Comparison of ENCODE assay signal across 25 cellular contexts in the genomic region with DNA sequence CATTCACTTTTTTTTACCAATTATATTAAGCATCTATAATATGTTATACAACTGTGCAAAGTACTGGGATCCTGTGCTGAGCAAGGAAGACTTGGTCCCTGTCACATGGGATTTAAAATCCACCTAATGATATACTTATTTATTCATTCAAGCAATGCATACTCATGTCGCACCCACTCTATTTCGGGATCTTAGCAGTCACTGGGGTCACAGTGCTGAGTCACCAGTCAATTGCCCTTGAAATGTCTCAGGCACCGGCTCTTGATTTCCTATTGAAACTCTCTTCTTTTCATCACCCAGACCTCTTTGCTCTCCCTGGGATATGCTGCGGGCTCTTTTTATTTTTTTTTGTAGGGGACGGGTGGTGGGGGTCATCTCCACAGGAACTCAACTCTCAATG.
DNase-seq lines count a peak whose midpoint lies in the region; ATAC-seq and TF ChIP-seq lines count a peak whose summit lies in the region.
"Had no signal": no experiment of that assay in that cellular context is flagged by ENCODE, and none has a peak within 500 bp of the region (broad histone marks: within the 10 kb centered on the region; RNA-seq: fewer than 3 reads in every experiment).

No MANE protein-coding gene starts in this region.

- H4K20me1 ChIP-seq in IMR-90 (ENCODE audit: insufficient read depth, low read length) = no peaks in the 10 kb centered on the region
- H4K20me1 ChIP-seq: BLaER1 had no signal

- no peak overlapping the region for H4K8ac ChIP-seq in IMR-90 (ENCODE audit: low read depth in 2 of 2, low read length in 2 of 2)

- H3K27ac ChIP-seq in A673 (ENCODE audit: low read depth, low read length, poor library complexity, severe bottlenecking) (no peak overlapping the region), IMR-90 (ENCODE audit: insufficient read depth, low read length) (no peak overlapping the region), brain microvascular endothelial cell (no peak overlapping the region), left lung (no peak overlapping the region)
- H3K27ac ChIP-seq in CD4-positive, alpha-beta memory T cell (ENCODE audit: low read depth, low read length) = no peak overlapping the region
- H3K27ac ChIP-seq: BLaER1, ovary, Peyer's patch, thyroid gland had no signal

- H3K4me2 ChIP-seq in IMR-90 (ENCODE audit: low read depth, low read length) = no peak overlapping the region
- H3K4me2 ChIP-seq: BLaER1 had no signal

- POLR2A ChIA-PET in A673 (lab: Charles Lee; ENCODE audit: low non-redundant PET) = no interaction called here
- POLR2A ChIA-PET in IMR-90 (lab: Charles Lee; ENCODE audit: unreplicated experiment) = no interaction called here
- POLR2A ChIA-PET in CD4-positive, alpha-beta memory T cell (lab: Charles Lee; ENCODE audit: partially characterized antibody) = no interaction called here

- H3K9ac ChIP-seq in IMR-90 (ENCODE audit: low read depth, low read length) = no peak overlapping the region
- H3K9ac ChIP-seq: BLaER1 had no signal

- no peak overlapping the region for H3K23ac ChIP-seq in IMR-90 (ENCODE audit: low read depth, low read length)

- dilution Hi-C loops in IMR-90 (cut with HindIII; ENCODE audit: low sequenced_read_pairs, unreplicated experiment) = no loop called here

- BruUV-seq in A673 (replicated peaks; lab: Mats Ljungman, UMichigan) (no TSS peak), IMR-90 (replicated peaks; lab: Mats Ljungman, UMichigan) (no TSS peak)

- H3K14ac ChIP-seq in IMR-90 (replicated peaks; ENCODE audit: low read depth, low read length) = no peak overlapping the region

- no peaks in the 10 kb centered on the region for H3K36me3 ChIP-seq in A673 (ENCODE audit: insufficient read depth, low read length, poor library complexity, severe bottlenecking)
- H3K36me3 ChIP-seq in IMR-90 (ENCODE audit: control insufficient read depth, insufficient read depth, low read length) = no peaks in the 10 kb centered on the region
- H3K36me3 ChIP-seq in brain microvascular endothelial cell (replicated peaks) = no peaks in the 10 kb centered on the region
- no peaks in the 10 kb centered on the region for H3K36me3 ChIP-seq in left lung
- no peaks in the 10 kb centered on the region for H3K36me3 ChIP-seq in CD4-positive, alpha-beta memory T cell (ENCODE audit: insufficient read depth, low read length)
- H3K36me3 ChIP-seq: BLaER1, ovary, Peyer's patch, thyroid gland had no signal

- H3K79me1 ChIP-seq in IMR-90 (ENCODE audit: low read depth in 1 of 2, low read length in 2 of 2) = no peaks in the 10 kb centered on the region

- intact Hi-C loops in A673 (cut with micrococcal nuclease; ENCODE audit: unreplicated experiment) = no loop called here
- intact Hi-C loops in IMR-90 (cut with micrococcal nuclease) = no loop called here
- intact Hi-C loops in left lung (cut with DNase I) = no loop called here
- intact Hi-C loops in CD4-positive, alpha-beta memory T cell (cut with micrococcal nuclease) = no loop called here

- no peak overlapping the region for H3K4ac ChIP-seq in IMR-90 (ENCODE audit: low read depth, low read length)

- H3K27me3 Mint-ChIP-seq in CD4-positive, alpha-beta memory T cell = peaks cover 0 to 2% of the 10 kb centered on the region in 2 donors
- no peaks in the 10 kb centered on the region for H3K27me3 Mint-ChIP-seq in T-helper 17 cell

- CTCF ChIA-PET in A673 (lab: Charles Lee) = no interaction called here
- CTCF ChIA-PET in IMR-90 (lab: Yijun Ruan, JAX) = no interaction called here
- CTCF ChIA-PET in CD4-positive, alpha-beta memory T cell (lab: Charles Lee; ENCODE audit: partially characterized antibody) = no interaction called here

- H3K4me1 ChIP-seq in A673 (ENCODE audit: insufficient read depth, low read length, poor library complexity, severe bottlenecking) (no peaks in the 10 kb centered on the region), IMR-90 (ENCODE audit: control insufficient read depth, insufficient read depth, low read length) (no peaks in the 10 kb centered on the region), left lung (no peaks in the 10 kb centered on the region)
- no peaks in the 10 kb centered on the region for H3K4me1 ChIP-seq in CD4-positive, alpha-beta memory T cell (ENCODE audit: insufficient read depth, low read length)
- H3K4me1 ChIP-seq: BLaER1, Peyer's patch, thyroid gland had no signal

- no peak for TF ChIP-seq POLR2A in IMR-90 (IDR thresholded peaks at IDR 0.05; ENCODE audit: low read depth, low read length)

- peaks cover 0 to 2% (median 0%) of the 10 kb centered on the region in 8 donors for H3K9me3 Mint-ChIP-seq in CD4-positive, alpha-beta memory T cell
- H3K9me3 Mint-ChIP-seq: stimulated activated naive CD8-positive, alpha-beta T cell treated with anti-CD3 and anti-CD28 coated beads, Interleukin-15, Interleukin-2, amounts not matched to agents 100 ng/mL and 50 ng/mL, for 24 hours had no signal

- no peak overlapping the region for H3K56ac ChIP-seq in IMR-90 (ENCODE audit: extremely low read depth, insufficient read depth, low read length)

- H2BK5ac ChIP-seq in IMR-90 (ENCODE audit: low read depth, low read length, poor library complexity, severe bottlenecking) = no peak overlapping the region

- no peak overlapping the region for H2AFZ ChIP-seq in IMR-90 (replicated peaks; ENCODE audit: low read length, poor library complexity)

- no peak overlapping the region for H4K91ac ChIP-seq in IMR-90 (ENCODE audit: insufficient read depth, low read depth, low read length)

- TF ChIP-seq CTCF in A673 (conservative IDR thresholded peaks at IDR 0.05; ENCODE audit: low read depth, low read length) (no peak), IMR-90 (conservative IDR thresholded peaks at IDR 0.05; ENCODE audit: low read depth, low read length) (no peak), brain microvascular endothelial cell (IDR thresholded peaks at IDR 0.05; ENCODE audit: low read depth, low read length, missing control alignments) (no peak), left lung (IDR thresholded peaks at IDR 0.05) (no peak)

- no peak overlapping the region for H3K27ac Mint-ChIP-seq in CD4-positive, alpha-beta memory T cell
- no peak overlapping the region for H3K27ac Mint-ChIP-seq in T-helper 17 cell
- H3K27ac Mint-ChIP-seq: natural killer cell; stimulated activated naive CD8-positive, alpha-beta T cell treated with anti-CD3 and anti-CD28 coated beads, Interleukin-15, Interleukin-2, amounts not matched to agents 100 ng/mL and 50 ng/mL, for 24 hours had no signal

- peak; percentile 25 for DNase-seq in A673 (ENCODE audit: low spot score)
- peak; percentile 17 for DNase-seq in IMR-90
- DNase-seq in brain microvascular endothelial cell = peak; percentile 42
- no peak for DNase-seq in left lung
- DNase-seq in CD4-positive, alpha-beta memory T cell = no peak
- DNase-seq in globus pallidus (ENCODE audit: low spot score) = no peak
- DNase-seq in T-helper 17 cell = no peak
- DNase-seq: ACHN; activated CD4-positive, alpha-beta T cell treated with anti-CD3 and anti-CD28 coated beads for 4 hours; activated naive CD4-positive, alpha-beta T cell treated with Interleukin-2 at 50 U/mL for 16 hours; activated T-cell treated with anti-CD3 and anti-CD28 coated beads, Interleukin-2, amount 50 U/mL, for 48 hours; central memory CD4-positive, alpha-beta T cell; left colon; MM.1S; natural killer cell; NCI-H1436 treated with DMSO at 0.1 percent for 48 hours; NCI-H524; NK-92 treated with Interleukin-12 subunit alpha and Interleukin-12 subunit beta, amount 100 ng/mL, for 24 hours; ovary; Peyer's patch had no signal

- no peaks in the 10 kb centered on the region for H3K36me3 Mint-ChIP-seq in CD4-positive, alpha-beta memory T cell
- H3K36me3 Mint-ChIP-seq in T-helper 17 cell (ENCODE audit: low read depth) = no peaks in the 10 kb centered on the region
- H3K36me3 Mint-ChIP-seq: natural killer cell had no signal

- H2AK5ac ChIP-seq in IMR-90 (ENCODE audit: low read depth, low read length) = no peak overlapping the region

- in situ Hi-C loops in IMR-90 (cut with MboI; ENCODE audit: low sequenced_read_pairs) = no loop called here
- in situ Hi-C loops in brain microvascular endothelial cell (cut with HindIII; ENCODE audit: low pct_ligation_motif_present, low sequenced_read_pairs) = no loop called here

- no peak overlapping the region for H4K5ac ChIP-seq in IMR-90 (ENCODE audit: low read depth, low read length)

- WGBS in IMR-90 (ENCODE audit: extremely low coverage in 2 of 2, insufficient read length in 1 of 2), 2 experiments = 80% methylated on average over 1 of the region's 5 CpGs; no CpG with 5 or more reads in 1 of the 2 experiments

- no peak for TF ChIP-seq RAD21 in IMR-90 (IDR thresholded peaks at IDR 0.05; ENCODE audit: low read length)

- no peak overlapping the region for H2BK120ac ChIP-seq in IMR-90 (ENCODE audit: low read depth, low read length)

- H3K4me1 Mint-ChIP-seq in CD4-positive, alpha-beta memory T cell = no peaks in the 10 kb centered on the region
- no peaks in the 10 kb centered on the region for H3K4me1 Mint-ChIP-seq in T-helper 17 cell
- H3K4me1 Mint-ChIP-seq: natural killer cell had no signal

- H2BK15ac ChIP-seq in IMR-90 (ENCODE audit: low read depth, low read length) = no peak overlapping the region

- no peak overlapping the region for H3K4me3 Mint-ChIP-seq in CD4-positive, alpha-beta memory T cell
- H3K4me3 Mint-ChIP-seq in T-helper 17 cell = no peak overlapping the region
- H3K4me3 Mint-ChIP-seq: natural killer cell; stimulated activated naive CD8-positive, alpha-beta T cell treated with anti-CD3 and anti-CD28 coated beads, Interleukin-15, Interleukin-2, amounts not matched to agents 100 ng/mL and 50 ng/mL, for 24 hours had no signal

- no peaks in the 10 kb centered on the region for H3K9me3 ChIP-seq in A673 (ENCODE audit: low read depth, low read length, poor library complexity, severe bottlenecking)
- no peaks in the 10 kb centered on the region for H3K9me3 ChIP-seq in IMR-90 (ENCODE audit: control insufficient read depth, insufficient read depth, low read length)
- no peaks in the 10 kb centered on the region for H3K9me3 ChIP-seq in left lung
- H3K9me3 ChIP-seq in CD4-positive, alpha-beta memory T cell (ENCODE audit: control insufficient read depth in 1 of 2, low read length in 2 of 2) = no peaks in the 10 kb centered on the region
- no peaks in the 10 kb centered on the region for H3K9me3 ChIP-seq in T-helper 17 cell (ENCODE audit: control insufficient read depth, low read length, poor library complexity, severe bottlenecking)
- H3K9me3 ChIP-seq: BLaER1, ovary, Peyer's patch, thyroid gland had no signal

- H3K18ac ChIP-seq in IMR-90 (ENCODE audit: low read depth, low read length) = no peak overlapping the region

- H3K27me3 ChIP-seq in A673 (replicated peaks; ENCODE audit: insufficient read depth, low read depth, low read length, poor library complexity) (no peaks in the 10 kb centered on the region), IMR-90 (ENCODE audit: control insufficient read depth, insufficient read depth, low read length) (no peaks in the 10 kb centered on the region), brain microvascular endothelial cell (replicated peaks) (no peaks in the 10 kb centered on the region), left lung (no peaks in the 10 kb centered on the region)
- no peaks in the 10 kb centered on the region for H3K27me3 ChIP-seq in CD4-positive, alpha-beta memory T cell (ENCODE audit: insufficient read depth, low read length)
- H3K27me3 ChIP-seq: BLaER1, ovary, Peyer's patch, thyroid gland had no signal

- no peak overlapping the region for H2AK9ac ChIP-seq in IMR-90 (replicated peaks; ENCODE audit: low read depth, low read length, poor library complexity)

- ATAC-seq in IMR-90 (ENCODE audit: low read depth) (no peak), left lung (peak; percentile 57), T-helper 17 cell (no peak), GM19397 (IDR thresholded peaks at IDR 0.05; ENCODE audit: unreplicated experiment) (no peak)
- ATAC-seq: K562, left colon, natural killer cell had no signal

- no peak overlapping the region for H2BK20ac ChIP-seq in IMR-90 (ENCODE audit: low read depth, low read length)

- no peak overlapping the region for H3K4me3 ChIP-seq in A673 (ENCODE audit: low read depth, low read length, poor library complexity, severe bottlenecking)
- no peak overlapping the region for H3K4me3 ChIP-seq in IMR-90 (ENCODE audit: insufficient read depth, low read depth, low read length)
- H3K4me3 ChIP-seq in brain microvascular endothelial cell (ENCODE audit: low read depth, low read length) = no peak overlapping the region
- H3K4me3 ChIP-seq in left lung = no peak overlapping the region
- no peak overlapping the region for H3K4me3 ChIP-seq in CD4-positive, alpha-beta memory T cell (ENCODE audit: low read length in 2 of 2)
- H3K4me3 ChIP-seq: BLaER1, K562, ovary, Peyer's patch, thyroid gland had no signal

- H3K9me1 ChIP-seq in IMR-90 (ENCODE audit: insufficient read depth, low read length) = no peaks in the 10 kb centered on the region

Comparison
In these comparisons a context has a peak if more than half of its experiments do, and no peak if none do; other contexts are left out.
1. DNase-seq: peak in A673 (single experiment), IMR-90 (single experiment) and brain microvascular endothelial cell (single experiment); none in left lung (0 of 2), CD4-positive, alpha-beta memory T cell (0 of 5), globus pallidus (single experiment) and T-helper 17 cell (0 of 3).